ENCODE assay signal across 1 cellular context in genomic region chr17:48944519-48945260, GRCh38.
TF ChIP-seq lines count a peak whose summit lies in the region.

A gene with protein sequence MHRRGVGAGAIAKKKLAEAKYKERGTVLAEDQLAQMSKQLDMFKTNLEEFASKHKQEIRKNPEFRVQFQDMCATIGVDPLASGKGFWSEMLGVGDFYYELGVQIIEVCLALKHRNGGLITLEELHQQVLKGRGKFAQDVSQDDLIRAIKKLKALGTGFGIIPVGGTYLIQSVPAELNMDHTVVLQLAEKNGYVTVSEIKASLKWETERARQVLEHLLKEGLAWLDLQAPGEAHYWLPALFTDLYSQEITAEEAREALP (minus strand): TSS chr17:48944842. CDS start chr17:48944734, 108 bp downstream.

TF ChIP-seq in GM12878, 131 proteins besides CTCF, POLR2A, EP300 and RAD21 (continued from another document):
- TF ChIP-seq, protein P1, sequence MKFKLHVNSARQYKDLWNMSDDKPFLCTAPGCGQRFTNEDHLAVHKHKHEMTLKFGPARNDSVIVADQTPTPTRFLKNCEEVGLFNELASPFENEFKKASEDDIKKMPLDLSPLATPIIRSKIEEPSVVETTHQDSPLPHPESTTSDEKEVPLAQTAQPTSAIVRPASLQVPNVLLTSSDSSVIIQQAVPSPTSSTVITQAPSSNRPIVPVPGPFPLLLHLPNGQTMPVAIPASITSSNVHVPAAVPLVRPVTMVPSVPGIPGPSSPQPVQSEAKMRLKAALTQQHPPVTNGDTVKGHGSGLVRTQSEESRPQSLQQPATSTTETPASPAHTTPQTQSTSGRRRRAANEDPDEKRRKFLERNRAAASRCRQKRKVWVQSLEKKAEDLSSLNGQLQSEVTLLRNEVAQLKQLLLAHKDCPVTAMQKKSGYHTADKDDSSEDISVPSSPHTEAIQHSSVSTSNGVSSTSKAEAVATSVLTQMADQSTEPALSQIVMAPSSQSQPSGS (IDR thresholded peaks at IDR 0.05; ENCODE audit: low read length), result no peak
- TF ChIP-seq BACH1 (IDR thresholded peaks at IDR 0.05; ENCODE audit: borderline replicate concordance), result no peak
- TF ChIP-seq CHD2 (IDR thresholded peaks at IDR 0.05; ENCODE audit: borderline replicate concordance, low read depth, low read length), result peak; percentile 49; the same call in 1 of the 2 replicates
- TF ChIP-seq CBX3 (IDR thresholded peaks at IDR 0.05; ENCODE audit: borderline replicate concordance, low read depth), result no peak
- TF ChIP-seq SREBF2 (IDR thresholded peaks at IDR 0.05; ENCODE audit: low read length), result peak; percentile 47; the same call in 1 of the 2 replicates
